ENCODE assay signal across 10 cellular contexts in the genomic region with DNA sequence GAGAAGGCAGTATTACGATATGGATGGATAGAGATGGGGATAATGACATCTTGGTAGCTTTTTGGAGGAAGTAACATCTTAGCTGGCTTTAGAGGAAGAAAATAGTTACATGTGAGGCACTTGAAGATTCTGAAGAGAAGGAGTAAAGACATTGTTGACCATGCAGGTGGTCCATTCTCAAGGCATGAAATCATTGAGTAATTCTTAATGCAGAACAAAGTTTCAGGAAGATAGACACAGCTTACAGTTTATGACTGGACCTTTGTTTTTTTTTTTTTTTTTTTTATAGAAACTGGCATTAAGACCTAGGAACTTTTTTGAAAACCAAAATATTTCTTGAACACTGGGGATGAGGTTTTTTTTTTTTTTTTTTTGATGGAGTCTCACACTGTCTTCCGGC. TPM values are rescaled to one million over a fixed set of nuclear protein-coding genes. Genes with fewer than 3 reads are reported as not detected.
DNase-seq lines count a peak whose midpoint lies in the region; TF ChIP-seq lines count a peak whose summit lies in the region.
"Had no signal": no experiment of that assay in that cellular context is flagged by ENCODE, and none has a peak within 500 bp of the region (broad histone marks: within the 10 kb centered on the region; RNA-seq: fewer than 3 reads in every experiment).

No MANE protein-coding gene starts in this region.

- CTCF ChIA-PET in CD4-positive, alpha-beta memory T cell (lab: Charles Lee; ENCODE audit: partially characterized antibody) = interaction anchor here (0.6 to 3.5 kb wide), 7 partner anchors 10 to 144 kb away, joined by 3 to 10 read pairs (median 3); no protein-coding TSS in a partner anchor

- H3K36me3 Mint-ChIP-seq in CD4-positive, alpha-beta memory T cell = peaks cover 21 to 60% of the 10 kb centered on the region in 2 donors
- peaks cover 44% of the 10 kb centered on the region for H3K36me3 Mint-ChIP-seq in activated T-helper 1 cell treated with anti-CD3 and anti-CD28 coated beads, Interleukin-12 subunit alpha, Interleukin-12 subunit beta, Interleukin-2, Interleukin-4 antibody, amounts not matched to agents 30 ng/mL and 10 ng/mL and 1 ng/mL, durations not matched to agents 14 hours and 24 hours and 36 hours (ENCODE audit: low read depth)
- H3K36me3 Mint-ChIP-seq in neural crest cell (ENCODE audit: low read depth) = no peaks in the 10 kb centered on the region

- TF ChIP-seq CTCF in KMS-11 (conservative IDR thresholded peaks at IDR 0.05; ENCODE audit: low read depth, low read length) (no peak), neural crest cell (conservative IDR thresholded peaks at IDR 0.05) (no peak), GM20000 (IDR thresholded peaks at IDR 0.05; ENCODE audit: extremely low read depth, missing control alignments) (no peak)

- POLR2A ChIA-PET in CD4-positive, alpha-beta memory T cell (lab: Charles Lee; ENCODE audit: partially characterized antibody) = interaction anchor here (0.6 to 4.9 kb wide), 13 partner anchors 9 to 104 kb away, joined by 3 to 23 read pairs (median 8); a partner anchor contains a TSS

- H3K9me3 ChIP-seq in CD4-positive, alpha-beta memory T cell (ENCODE audit: control insufficient read depth in 1 of 2, low read length in 2 of 2) = no peaks in the 10 kb centered on the region
- H3K9me3 ChIP-seq: thoracic aorta had no signal

- H3K79me2 ChIP-seq in KMS-11 (ENCODE audit: insufficient read depth, low read depth) = peaks cover 100% of the 10 kb centered on the region

- H3K27ac ChIP-seq in CD4-positive, alpha-beta memory T cell (ENCODE audit: low read depth, low read length) = no peak overlapping the region
- H3K27ac ChIP-seq in KMS-11 = peak overlapping the region; percentile 48; the same call in 1 of the 2 replicates
- H3K27ac ChIP-seq: foreskin keratinocyte had no signal

- H3K9me3 Mint-ChIP-seq in CD4-positive, alpha-beta memory T cell = no peaks in the 10 kb centered on the region
- H3K9me3 Mint-ChIP-seq in activated T-helper 1 cell treated with anti-CD3 and anti-CD28 coated beads, Interleukin-12 subunit alpha, Interleukin-12 subunit beta, Interleukin-2, Interleukin-4 antibody, amounts not matched to agents 30 ng/mL and 10 ng/mL and 1 ng/mL, durations not matched to agents 14 hours and 24 hours and 36 hours = no peaks in the 10 kb centered on the region
- H3K9me3 Mint-ChIP-seq in neural crest cell = no peaks in the 10 kb centered on the region

- H3K27me3 ChIP-seq in CD4-positive, alpha-beta memory T cell (ENCODE audit: insufficient read depth, low read length) = no peaks in the 10 kb centered on the region
- no peaks in the 10 kb centered on the region for H3K27me3 ChIP-seq in KMS-11 (ENCODE audit: insufficient read depth, low read depth)
- H3K27me3 ChIP-seq: foreskin keratinocyte had no signal

- intact Hi-C loops in CD4-positive, alpha-beta memory T cell (cut with micrococcal nuclease) = no loop called here
- intact Hi-C loops in activated T-helper 1 cell treated with anti-CD3 and anti-CD28 coated beads, Interleukin-12 subunit alpha, Interleukin-12 subunit beta, Interleukin-2, Interleukin-4 antibody, amounts not matched to agents 30 ng/mL and 10 ng/mL and 1 ng/mL, durations not matched to agents 14 hours and 24 hours and 36 hours (cut with micrococcal nuclease) = loop anchor here (1.0 kb wide), 1 partner anchor 10 kb away; no protein-coding TSS in a partner anchor

- peaks cover 19% of the 10 kb centered on the region for H3K36me3 ChIP-seq in CD4-positive, alpha-beta memory T cell (ENCODE audit: insufficient read depth, low read length)
- H3K36me3 ChIP-seq in KMS-11 (ENCODE audit: insufficient read depth) = peaks cover 20% of the 10 kb centered on the region
- H3K36me3 ChIP-seq: thoracic aorta had no signal

- no peak overlapping the region for H3K9ac ChIP-seq in KMS-11

- no peak overlapping the region for H3K4me3 ChIP-seq in CD4-positive, alpha-beta memory T cell (ENCODE audit: low read length in 2 of 2)
- H3K4me3 ChIP-seq in KMS-11 (IDR thresholded peaks at IDR 0.05; ENCODE audit: insufficient read depth, low read depth, low read length) = no peak overlapping the region
- H3K4me3 ChIP-seq: thoracic aorta had no signal

- H3K27ac Mint-ChIP-seq in CD4-positive, alpha-beta memory T cell = peak overlapping the region; percentile 81 to 95 (median 88)
- peak overlapping the region; percentile 51 for H3K27ac Mint-ChIP-seq in activated T-helper 1 cell treated with anti-CD3 and anti-CD28 coated beads, Interleukin-12 subunit alpha, Interleukin-12 subunit beta, Interleukin-2, Interleukin-4 antibody, amounts not matched to agents 30 ng/mL and 10 ng/mL and 1 ng/mL, durations not matched to agents 14 hours and 24 hours and 36 hours
- no peak overlapping the region for H3K27ac Mint-ChIP-seq in neural crest cell (ENCODE audit: unreplicated experiment)

- no peaks in the 10 kb centered on the region for H3K27me3 Mint-ChIP-seq in CD4-positive, alpha-beta memory T cell
- no peaks in the 10 kb centered on the region for H3K27me3 Mint-ChIP-seq in activated T-helper 1 cell treated with anti-CD3 and anti-CD28 coated beads, Interleukin-12 subunit alpha, Interleukin-12 subunit beta, Interleukin-2, Interleukin-4 antibody, amounts not matched to agents 30 ng/mL and 10 ng/mL and 1 ng/mL, durations not matched to agents 14 hours and 24 hours and 36 hours (ENCODE audit: insufficient read depth)
- no peaks in the 10 kb centered on the region for H3K27me3 Mint-ChIP-seq in neural crest cell (ENCODE audit: low read depth)

- peak overlapping the region; percentile 32 to 89 (median 68) for H3K4me3 Mint-ChIP-seq in CD4-positive, alpha-beta memory T cell
- H3K4me3 Mint-ChIP-seq in activated T-helper 1 cell treated with anti-CD3 and anti-CD28 coated beads, Interleukin-12 subunit alpha, Interleukin-12 subunit beta, Interleukin-2, Interleukin-4 antibody, amounts not matched to agents 30 ng/mL and 10 ng/mL and 1 ng/mL, durations not matched to agents 14 hours and 24 hours and 36 hours = peak overlapping the region; percentile 27
- peak overlapping the region; percentile 25 for H3K4me3 Mint-ChIP-seq in neural crest cell

- peaks cover 96% of the 10 kb centered on the region for H4K20me1 ChIP-seq in KMS-11 (ENCODE audit: insufficient read depth)

- DNase-seq in CD4-positive, alpha-beta memory T cell = no peak
- no peak for DNase-seq in activated T-helper 1 cell treated with anti-CD3 and anti-CD28 coated beads, Interleukin-12 subunit alpha, Interleukin-12 subunit beta, Interleukin-2, Interleukin-4 antibody, amounts not matched to agents 30 ng/mL and 10 ng/mL and 1 ng/mL, durations not matched to agents 14 hours and 24 hours and 36 hours (ENCODE audit: low spot score)
- DNase-seq in neural crest cell (ENCODE audit: low read depth, low spot score) (no peak), GM20000 (ENCODE audit: low spot score) (no peak), GDM1 (lab: John Stamatoyannopoulos, UW) (no peak), cerebellar nuclear complex (lab: John Stamatoyannopoulos, UW) (no peak)
- DNase-seq: foreskin keratinocyte, NCI-H187 had no signal

- H3K4me2 ChIP-seq in KMS-11 = peak overlapping the region; percentile 60; the same call in 1 of the 2 replicates

- H2AFZ ChIP-seq in KMS-11 (ENCODE audit: low read depth) = no peak overlapping the region

- H3K4me1 Mint-ChIP-seq in CD4-positive, alpha-beta memory T cell = peaks cover 65 to 81% (median 74%) of the 10 kb centered on the region in 4 donors
- peaks cover 73% of the 10 kb centered on the region for H3K4me1 Mint-ChIP-seq in activated T-helper 1 cell treated with anti-CD3 and anti-CD28 coated beads, Interleukin-12 subunit alpha, Interleukin-12 subunit beta, Interleukin-2, Interleukin-4 antibody, amounts not matched to agents 30 ng/mL and 10 ng/mL and 1 ng/mL, durations not matched to agents 14 hours and 24 hours and 36 hours (ENCODE audit: low read depth)
- H3K4me1 Mint-ChIP-seq in neural crest cell = peaks cover 29% of the 10 kb centered on the region

- H3K4me1 ChIP-seq in CD4-positive, alpha-beta memory T cell (ENCODE audit: insufficient read depth, low read length) = peaks cover 97% of the 10 kb centered on the region
- peaks cover 100% of the 10 kb centered on the region for H3K4me1 ChIP-seq in KMS-11 (ENCODE audit: low read depth, poor library complexity, severe bottlenecking)

RNA-seq across cellular contexts. Expression of a gene that starts 28.3 kb away (rescaled TPM):
- 100 to 1,000 TPM; 420 to 430 TPM for total RNA-seq in CD4-positive, alpha-beta memory T cell
- 100 to 1,000 TPM; 289 to 302 TPM for polyA plus RNA-seq in CD4-positive, alpha-beta memory T cell
- total RNA-seq in activated T-helper 1 cell treated with anti-CD3 and anti-CD28 coated beads, Interleukin-12 subunit alpha, Interleukin-12 subunit beta, Interleukin-2, Interleukin-4 antibody, amounts not matched to agents 30 ng/mL and 10 ng/mL and 1 ng/mL, durations not matched to agents 14 hours and 24 hours and 36 hours = 295 and 308 TPM in 2 replicates
- total RNA-seq in neural crest cell = 36.2 and 41.2 TPM in 2 replicates
